Comparison of ENCODE assay signal across 28 cellular contexts in the genomic region with DNA sequence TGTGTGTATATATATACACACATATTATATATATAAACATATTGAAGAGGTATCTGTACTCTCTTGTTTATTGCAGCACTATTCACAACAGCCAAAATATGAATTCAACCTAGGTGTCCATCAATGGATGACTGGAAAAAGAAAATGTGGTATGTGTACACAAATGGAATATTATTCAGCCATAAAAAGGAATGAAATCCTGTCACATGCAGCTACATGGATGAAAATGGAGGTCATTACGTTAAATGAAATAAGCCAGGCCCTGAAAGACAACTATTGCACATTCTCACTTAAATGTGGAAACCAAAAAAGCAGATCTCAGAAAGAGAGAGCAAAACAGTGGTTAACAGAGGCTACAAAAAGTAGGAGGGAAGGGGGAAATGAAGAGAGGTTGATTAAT.
"Had no signal": no experiment of that assay in that cellular context is flagged by ENCODE, and none has a peak within 500 bp of the region (broad histone marks: within the 10 kb centered on the region; RNA-seq: fewer than 3 reads in every experiment).

No MANE protein-coding gene starts in this region.

- H3K4me1 Mint-ChIP-seq: stimulated activated effector memory CD8-positive, alpha-beta T cell treated with anti-CD3 and anti-CD28 coated beads, Interleukin-12 subunit alpha, Interleukin-12 subunit beta, amount 100 ng/mL, for 72 hours; stimulated activated memory B cell treated with anti-CD40 and anti-IgM and Interleukin-4, amounts not matched to agents 10 μg/mL and 1 μg/mL and 100 μg/mL, for 72 hours; stimulated activated naive CD8-positive, alpha-beta T cell treated with anti-CD3 and anti-CD28 coated beads, Interleukin-15, amount 100 ng/mL, for 72 hours had no signal

- H3K27me3 Mint-ChIP-seq: stimulated activated memory B cell treated with anti-CD40 and anti-IgM and Interleukin-4, amounts not matched to agents 10 μg/mL and 1 μg/mL and 100 μg/mL, for 72 hours; stimulated activated naive B cell treated with anti-CD40 and anti-IgM and Interleukin-4, amounts not matched to agents 10 μg/mL and 1 μg/mL and 100 μg/mL, for 72 hours; stimulated activated naive CD8-positive, alpha-beta T cell treated with anti-CD3 and anti-CD28 coated beads, Interleukin-15, amount 100 ng/mL, for 72 hours; stimulated activated naive CD8-positive, alpha-beta T cell treated with anti-CD3 and anti-CD28 coated beads, Interleukin-15, Interleukin-2, amounts not matched to agents 100 ng/mL and 50 ng/mL, for 24 hours; type B pancreatic cell had no signal

- H3K27ac ChIP-seq: stomach, suprapubic skin, testis, thoracic aorta, thyroid gland, tibial artery, tibial nerve, transverse colon, upper lobe of left lung, upper lobe of right lung, uterus, vagina had no signal

- H3K27ac Mint-ChIP-seq: stimulated activated effector memory CD8-positive, alpha-beta T cell treated with anti-CD3 and anti-CD28 coated beads, Interleukin-12 subunit alpha, Interleukin-12 subunit beta, amount 100 ng/mL, for 72 hours; stimulated activated memory B cell treated with anti-CD40 and anti-IgM and Interleukin-4, amounts not matched to agents 10 μg/mL and 1 μg/mL and 100 μg/mL, for 72 hours; stimulated activated naive B cell treated with anti-CD40 and anti-IgM and Interleukin-4, amounts not matched to agents 10 μg/mL and 1 μg/mL and 100 μg/mL, for 72 hours; stimulated activated naive CD8-positive, alpha-beta T cell treated with anti-CD3 and anti-CD28 coated beads, Interleukin-15, amount 100 ng/mL, for 72 hours; stimulated activated naive CD8-positive, alpha-beta T cell treated with anti-CD3 and anti-CD28 coated beads, Interleukin-15, Interleukin-2, amounts not matched to agents 100 ng/mL and 50 ng/mL, for 24 hours; type B pancreatic cell had no signal

- H3K27me3 ChIP-seq: stomach, suprapubic skin, testis, thyroid gland, tibial artery, tibial nerve, transverse colon, upper lobe of left lung, upper lobe of right lung, uterus, vagina had no signal

- DNase-seq: stimulated activated CD4-positive, alpha-beta T cell treated with anti-CD3 and anti-CD28 coated beads, Interleukin-2, amount 100 ng/mL, for 48 hours; stimulated activated CD4-positive, alpha-beta T cell treated with anti-CD3 and anti-CD28 coated beads, Interleukin-4, amount 100 ng/mL, for 1 hour; stimulated activated CD4-positive, alpha-beta T cell treated with anti-CD3 and anti-CD28 coated beads, Interleukin-4, amount 100 ng/mL, for 24 hours; stimulated activated CD4-positive, alpha-beta T cell treated with anti-CD3 and anti-CD28 coated beads, Interleukin-4, amount 100 ng/mL, for 4 hours; stimulated activated CD8-positive, alpha-beta memory T cell treated with anti-CD3 and anti-CD28 coated beads, Interleukin-4, amount 100 ng/mL, for 48 hours; stimulated activated naive B cell treated with anti-CD40 and anti-IgM and Interleukin-4, amounts not matched to agents 10 μg/mL and 1 μg/mL and 100 μg/mL, for 72 hours; stimulated activated naive CD4-positive, alpha-beta T cell; stimulated activated naive CD4-positive, alpha-beta T cell treated with Interleukin-2 at 50 U/mL for 16 hours; stimulated activated naive CD8-positive, alpha-beta T cell treated with anti-CD3 and anti-CD28 coated beads, Interleukin-15, amount 100 ng/mL, for 72 hours; stimulated activated naive CD8-positive, alpha-beta T cell treated with anti-CD3 and anti-CD28 coated beads, Interleukin-15, Interleukin-2, amounts not matched to agents 100 U/mL and 50 U/mL, for 24 hours; stomach; substantia nigra; testis; thyroid gland; tibial artery; transverse colon; trophoblast cell; upper lobe of left lung; upper lobe of right lung; uterus had no signal

- H3K4me1 ChIP-seq: stomach, suprapubic skin, testis, thyroid gland, tibial artery, tibial nerve, transverse colon, upper lobe of left lung, upper lobe of right lung, uterus, vagina had no signal

- H3K4me3 ChIP-seq: stomach, suprapubic skin, testis, thoracic aorta, thyroid gland, tibial artery, tibial nerve, transverse colon, upper lobe of left lung, upper lobe of right lung, uterus, vagina had no signal

- H3K9me3 ChIP-seq: testis, thyroid gland had no signal

- H3K4me3 Mint-ChIP-seq: stimulated activated effector memory CD8-positive, alpha-beta T cell treated with anti-CD3 and anti-CD28 coated beads, Interleukin-12 subunit alpha, Interleukin-12 subunit beta, amount 100 ng/mL, for 72 hours; stimulated activated memory B cell treated with anti-CD40 and anti-IgM and Interleukin-4, amounts not matched to agents 10 μg/mL and 1 μg/mL and 100 μg/mL, for 72 hours; stimulated activated naive B cell treated with anti-CD40 and anti-IgM and Interleukin-4, amounts not matched to agents 10 μg/mL and 1 μg/mL and 100 μg/mL, for 72 hours; stimulated activated naive CD8-positive, alpha-beta T cell treated with anti-CD3 and anti-CD28 coated beads, Interleukin-15, amount 100 ng/mL, for 72 hours; stimulated activated naive CD8-positive, alpha-beta T cell treated with anti-CD3 and anti-CD28 coated beads, Interleukin-15, Interleukin-2, amounts not matched to agents 100 ng/mL and 50 ng/mL, for 24 hours; type B pancreatic cell had no signal

- ATAC-seq: stimulated activated effector memory CD8-positive, alpha-beta T cell treated with anti-CD3 and anti-CD28 coated beads, Interleukin-12 subunit alpha, Interleukin-12 subunit beta, amount 100 ng/mL, for 72 hours; stimulated activated memory B cell treated with anti-CD40 and anti-IgM and Interleukin-4, amounts not matched to agents 10 μg/mL and 1 μg/mL and 100 μg/mL, for 72 hours; stimulated activated naive B cell treated with anti-CD40 and anti-IgM and Interleukin-4, amounts not matched to agents 10 μg/mL and 1 μg/mL and 100 μg/mL, for 72 hours; stimulated activated naive CD8-positive, alpha-beta T cell treated with anti-CD3 and anti-CD28 coated beads, Interleukin-15, amount 100 ng/mL, for 72 hours; stimulated activated naive CD8-positive, alpha-beta T cell treated with anti-CD3 and anti-CD28 coated beads, Interleukin-15, Interleukin-2, amounts not matched to agents 100 U/mL and 50 U/mL, for 24 hours; upper lobe of right lung had no signal

- H3K36me3 ChIP-seq: uterus had no signal
